In the genomic region with DNA sequence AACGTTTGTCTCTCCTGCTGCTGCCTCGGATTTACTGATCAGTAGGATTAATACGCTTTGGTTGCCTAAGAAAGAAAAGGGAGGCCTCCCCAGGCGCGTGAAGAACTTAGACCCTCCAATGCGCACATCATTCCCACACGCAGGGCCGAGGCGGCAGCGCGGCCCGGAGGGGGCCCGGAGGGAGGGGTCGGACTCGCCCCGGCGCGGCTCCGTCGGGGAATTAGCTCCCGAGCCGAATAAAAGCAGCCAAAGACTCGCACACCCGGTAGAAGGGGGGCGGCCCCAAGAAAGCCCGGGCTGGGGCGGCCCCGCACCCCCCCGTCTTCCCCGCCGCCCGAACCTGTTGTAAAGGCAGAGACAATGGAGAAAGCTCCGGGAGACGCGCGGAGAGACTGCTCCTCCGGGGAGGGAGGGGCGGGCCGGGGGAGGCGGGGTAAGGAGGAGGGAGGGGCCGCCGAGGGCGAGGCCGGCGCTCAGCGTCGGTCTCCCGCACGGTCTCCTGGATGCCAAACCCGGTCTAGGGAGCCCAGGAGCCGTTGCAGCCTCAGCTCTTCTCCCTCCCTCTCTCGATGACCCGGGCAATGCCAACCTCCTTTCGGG, we compare ENCODE assay signal across 8 cellular contexts. TPM values are rescaled to one million over a fixed set of nuclear protein-coding genes. Genes with fewer than 3 reads are reported as not detected.
DNase-seq lines count a peak whose midpoint lies in the region; ATAC-seq and TF ChIP-seq lines count a peak whose summit lies in the region.

NELL2 (minus strand) TSS at position 362 of the 600 bp plus-strand sequence. CDS start 446 bp downstream, outside the sequence.

- no peaks in the 10 kb centered on the region for H3K79me2 ChIP-seq in PC-9 (ENCODE audit: low read depth)

- H2BK15ac ChIP-seq in neuronal stem cell (ENCODE audit: low read length) = peak within 1 kb of the TSS; percentile 83

- no CpG with 5 or more reads among the region's 54 CpGs for WGBS in neuronal stem cell (ENCODE audit: extremely low coverage in 2 of 2, insufficient read length in 2 of 2, insufficient replicate concordance in 1 of 2), 2 donors
- 0 to 3% methylated on average over 31 to 54 of the region's 54 CpGs for WGBS in testis, 2 donors

- H3K23ac ChIP-seq in neuronal stem cell (ENCODE audit: low read depth, low read length, poor library complexity) = peak within 1 kb of the TSS; percentile 25

- POLR2A ChIA-PET in PC-9 (lab: Charles Lee; ENCODE audit: unreplicated experiment) = no interaction called here

- peaks cover 2% of the 10 kb centered on the region for H3K79me1 ChIP-seq in neuronal stem cell (ENCODE audit: low read depth, low read length)

- H3K27ac ChIP-seq in PC-9 (no peak within 1 kb of the TSS), neuronal stem cell (replicated peaks; ENCODE audit: low read length) (peak within 1 kb of the TSS; percentile 94), testis (no peak within 1 kb of the TSS)

- CTCF ChIA-PET in PC-9 (lab: Charles Lee) = interaction anchor here (0.8 kb wide), 1 partner anchor 1079 kb away, joined by 5 read pairs; no protein-coding TSS in a partner anchor

- H3K4me2 ChIP-seq in PC-9 (peak within 1 kb of the TSS; percentile 84), neuronal stem cell (ENCODE audit: insufficient read depth, low read length, poor library complexity, severe bottlenecking) (peak within 1 kb of the TSS; percentile 87)

- H3K36me3 ChIP-seq in PC-9 (ENCODE audit: low read depth) (no peaks in the 10 kb centered on the region), neuronal stem cell (replicated peaks in 1 of 2; ENCODE audit: control insufficient read depth in 2 of 2, insufficient read depth in 2 of 2, low read length in 2 of 2) (peaks cover 2 to 18% of the 10 kb centered on the region in 2 donors), testis (ENCODE audit: low read depth, missing control alignments) (no peaks in the 10 kb centered on the region)

- H3K18ac ChIP-seq in neuronal stem cell (ENCODE audit: low read length) = peak within 1 kb of the TSS; percentile 94

- H3K4me1 ChIP-seq in PC-9 (replicated peaks; ENCODE audit: insufficient read depth) (0 out of 2 replicates have a peak, but pooled peaks cover 6% of the 10 kb centered on the region), neuronal stem cell (ENCODE audit: control insufficient read depth in 2 of 2, insufficient read depth in 1 of 2, low read depth in 1 of 2, low read length in 2 of 2) (peaks cover 2 to 5% of the 10 kb centered on the region in 2 donors), testis (no peaks in the 10 kb centered on the region)

- peak within 1 kb of the TSS; percentile 95 for H2AK5ac ChIP-seq in neuronal stem cell (ENCODE audit: low read depth, low read length)

- H3K27me3 ChIP-seq in PC-9 (ENCODE audit: insufficient read depth, low read depth) (peaks cover 25% of the 10 kb centered on the region), neuronal stem cell (ENCODE audit: control insufficient read depth in 3 of 3, insufficient read depth in 3 of 3, low read depth in 1 of 3, low read length in 3 of 3) (no peaks in the 10 kb centered on the region), testis (no peaks in the 10 kb centered on the region)

- ATAC-seq in HG02970 (IDR thresholded peaks at IDR 0.05; ENCODE audit: low FRiP score, unreplicated experiment) = peak; percentile 43

- no peaks in the 10 kb centered on the region for H3K9me2 ChIP-seq in PC-9 (ENCODE audit: insufficient read depth)

- peak; percentile 9 for DNase-seq in DMS153 treated with DMSO at 0.1 percent for 48 hours (lab: John Stamatoyannopoulos, UW; ENCODE audit: unreplicated experiment)
- peak in 1 of 2 experiments; percentile 14 for DNase-seq in PC-9
- peak; percentile 58 for DNase-seq in activated T-helper 9 cell treated with anti-CD3 and anti-CD28 coated beads, Interleukin-2, amount 50 U/mL, for 16 hours (ENCODE audit: low read depth)
- peak; percentile 3 for DNase-seq in fibroblast of peridontal ligament (ENCODE audit: extremely low read depth)
- peak; percentile 91 for DNase-seq in neuronal stem cell (ENCODE audit: low spot score)
- peak; percentile 68 for DNase-seq in testis
- no peak for DNase-seq in NCI-H345 (lab: John Stamatoyannopoulos, UW)

- no peaks in the 10 kb centered on the region for H3K9me3 ChIP-seq in PC-9 (ENCODE audit: insufficient read depth, low read depth)
- peaks cover 0 to 11% of the 10 kb centered on the region in 2 donors for H3K9me3 ChIP-seq in neuronal stem cell (replicated peaks in 1 of 2; ENCODE audit: control insufficient read depth in 2 of 2, insufficient read depth in 1 of 2, low read depth in 1 of 2, low read length in 2 of 2)
- H3K9me3 ChIP-seq in testis = no peaks in the 10 kb centered on the region

- no TSS peak for BruUV-seq in PC-9 (replicated peaks; lab: Mats Ljungman, UMichigan)

- H3K14ac ChIP-seq in neuronal stem cell (ENCODE audit: low read length) = peak within 1 kb of the TSS; percentile 51

- TF ChIP-seq POLR2A in testis (IDR thresholded peaks at IDR 0.05) = no peak

- H4K20me1 ChIP-seq in PC-9 (ENCODE audit: insufficient read depth) = no peaks in the 10 kb centered on the region

- H3K4ac ChIP-seq in neuronal stem cell (ENCODE audit: low read length) = no peak within 1 kb of the TSS

- peak within 1 kb of the TSS; percentile 90 for H2AFZ ChIP-seq in PC-9
- peak within 1 kb of the TSS; percentile 99 for H2AFZ ChIP-seq in neuronal stem cell (ENCODE audit: low read length)

- H3K9ac ChIP-seq in neuronal stem cell (ENCODE audit: low read depth, low read length, poor library complexity) = peak within 1 kb of the TSS; percentile 90

- H3K4me3 ChIP-seq in PC-9 (peak within 1 kb of the TSS; percentile 62), neuronal stem cell (ENCODE audit: low read length in 2 of 2) (peak within 1 kb of the TSS; percentile 73 to 89), testis (peak within 1 kb of the TSS; percentile 47 to 67)

- H2BK12ac ChIP-seq in neuronal stem cell (ENCODE audit: low read length) = peak within 1 kb of the TSS; percentile 54

- peak within 1 kb of the TSS; percentile 100 for H2BK5ac ChIP-seq in neuronal stem cell (ENCODE audit: low read length)

- no peak for TF ChIP-seq CTCF in PC-9 (conservative IDR thresholded peaks at IDR 0.05)
- TF ChIP-seq CTCF in testis (IDR thresholded peaks at IDR 0.05) = no peak

- intact Hi-C loops in PC-9 (cut with micrococcal nuclease; ENCODE audit: unreplicated experiment) (no loop called here), testis (cut with DNase I; ENCODE audit: low total_unique reads) (no loop called here)

- no peak within 1 kb of the TSS for H4K8ac ChIP-seq in neuronal stem cell (ENCODE audit: low read depth, low read length)

- peak within 1 kb of the TSS; percentile 95 for H2BK120ac ChIP-seq in neuronal stem cell (ENCODE audit: low read depth, low read length)

- no peaks in the 10 kb centered on the region for H3F3A ChIP-seq in PC-9 (ENCODE audit: insufficient read depth, low read depth)

- H4K91ac ChIP-seq in neuronal stem cell (ENCODE audit: low read depth, low read length, poor library complexity) = no peak within 1 kb of the TSS

RNA-seq across cellular contexts. Expression of gene NELL2, which starts in this region (rescaled TPM):
- total RNA-seq in PC-9 (2021) (0.61 and 1.2 TPM in 2 replicates), testis (10 to 100 TPM in 1 of 2 donors, 1 to 10 TPM in 1; 9.0 to 10.6 TPM)
- polyA plus RNA-seq in neuronal stem cell (2013, experiment 1 of 2) = 243 TPM
- polyA plus RNA-seq in neuronal stem cell (2013, experiment 2 of 2) = 245 TPM
- polyA plus RNA-seq in testis (ENCODE audit: insufficient read depth, low read depth, low replicate concordance) = 4.2 TPM
